11 cellular contexts compared by ENCODE assay signal in the genomic region with DNA sequence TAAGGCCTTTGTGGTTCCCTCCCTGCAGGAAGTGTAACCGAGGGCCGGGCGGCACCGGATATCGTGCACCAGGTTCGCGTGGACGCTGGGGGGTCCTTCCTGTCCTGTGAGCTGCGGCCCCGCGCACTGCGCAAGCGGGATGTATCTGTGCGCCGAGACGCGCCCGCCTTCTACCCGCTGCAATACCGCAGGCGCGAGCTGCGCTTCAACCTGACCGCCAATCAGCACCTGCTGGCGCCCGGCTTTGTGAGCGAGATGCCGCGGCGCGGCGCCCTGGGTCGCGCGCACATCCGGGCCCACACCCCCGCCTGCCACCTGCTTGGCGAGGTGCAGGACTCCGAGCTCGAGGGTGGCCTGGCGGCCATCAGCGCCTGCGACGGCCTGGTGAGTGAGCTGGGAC. TPM values are rescaled to one million over a fixed set of nuclear protein-coding genes. Genes with fewer than 3 reads are reported as not detected.
DNase-seq lines count a peak whose midpoint lies in the region; ATAC-seq and TF ChIP-seq lines count a peak whose summit lies in the region.
"Had no signal": no experiment of that assay in that cellular context is flagged by ENCODE, and none has a peak within 500 bp of the region (broad histone marks: within the 10 kb centered on the region; RNA-seq: fewer than 3 reads in every experiment).

No MANE protein-coding gene starts in this region.

- no peaks in the 10 kb centered on the region for H3K27me3 Mint-ChIP-seq in activated naive CD8-positive, alpha-beta T cell treated with anti-CD3 and anti-CD28 coated beads, Interleukin-2, amount 50 U/mL, for 24 hours

- peak overlapping the region in 1 of 10 donors; percentile 18 for H3K4me3 ChIP-seq in heart right ventricle
- H3K4me3 ChIP-seq in spleen, result peak overlapping the region in 4 of 8 donors; percentile 5 to 54 (median 18)
- H3K4me3 ChIP-seq: tibial nerve had no signal

- no peak overlapping the region for H3K27ac Mint-ChIP-seq in activated naive CD8-positive, alpha-beta T cell treated with anti-CD3 and anti-CD28 coated beads, Interleukin-2, amount 50 U/mL, for 24 hours
- H3K27ac Mint-ChIP-seq: T-helper 1 cell treated with Interleukin-12 subunit alpha and Interleukin-12 subunit beta and Interleukin-4 antibody, amounts not matched to agents 30 μg/mL and 1 μg/mL, for 36 hours had no signal

- peaks cover 10% of the 10 kb centered on the region for H3K4me1 Mint-ChIP-seq in activated naive CD8-positive, alpha-beta T cell treated with anti-CD3 and anti-CD28 coated beads, Interleukin-2, amount 50 U/mL, for 24 hours

- H3K9me3 ChIP-seq in heart right ventricle (no peaks in the 10 kb centered on the region), spleen (no peaks in the 10 kb centered on the region)
- H3K9me3 ChIP-seq: tibial nerve had no signal

- no peaks in the 10 kb centered on the region for H3K36me3 ChIP-seq in heart right ventricle
- no peaks in the 10 kb centered on the region for H3K36me3 ChIP-seq in spleen
- H3K36me3 ChIP-seq: tibial nerve had no signal

- DNase-seq in left cardiac atrium (no peak), heart right ventricle (no peak), spleen (peak; percentile 86), AG08396 (ENCODE audit: low spot score) (no peak), NCI-H510A treated with DMSO at 0.1 percent for 48 hours (lab: John Stamatoyannopoulos, UW) (no peak), iPS-NIHi11 (ENCODE audit: low spot score) (no peak)
- peak; percentile 54 for DNase-seq in activated naive CD8-positive, alpha-beta T cell treated with anti-CD3 and anti-CD28 coated beads, Interleukin-2, amount 50 U/mL, for 24 hours

- 22 to 28% methylated on average over 44 of the region's 44 CpGs for WGBS in heart right ventricle, 2 donors
- WGBS in spleen, 5 donors, result 22 to 42% (median 24%) methylated on average over 28 to 44 of the region's 44 CpGs

- peak; percentile 13 to 39 for ATAC-seq in left cardiac atrium
- no peak for ATAC-seq in heart right ventricle
- peak; percentile 63 for ATAC-seq in activated naive CD8-positive, alpha-beta T cell treated with anti-CD3 and anti-CD28 coated beads, Interleukin-2, amount 50 U/mL, for 24 hours
- ATAC-seq in HG02571 (IDR thresholded peaks at IDR 0.05; ENCODE audit: unreplicated experiment), result no peak

- H3K27me3 ChIP-seq in heart right ventricle, result peaks cover 0 to 6% (median 0%) of the 10 kb centered on the region in 7 donors
- peaks cover 0 to 8% (median 0%) of the 10 kb centered on the region in 7 donors for H3K27me3 ChIP-seq in spleen (replicated peaks in 1 of 7)

- H3K4me1 ChIP-seq in heart right ventricle, result peaks cover 0 to 11% (median 2%) of the 10 kb centered on the region in 9 donors
- peaks cover 0 to 11% (median 7%) of the 10 kb centered on the region in 6 donors for H3K4me1 ChIP-seq in spleen
- H3K4me1 ChIP-seq: tibial nerve had no signal

- intact Hi-C loops in left cardiac atrium (cut with DNase I) (no loop called here), heart right ventricle (cut with DNase I) (no loop called here), spleen (cut with DNase I; ENCODE audit: low total_unique reads) (no loop called here)

- no peaks in the 10 kb centered on the region for H3K36me3 Mint-ChIP-seq in activated naive CD8-positive, alpha-beta T cell treated with anti-CD3 and anti-CD28 coated beads, Interleukin-2, amount 50 U/mL, for 24 hours (ENCODE audit: low read depth)

- H3K27ac ChIP-seq in heart right ventricle, result no peak overlapping the region
- peak overlapping the region in 3 of 8 donors; percentile 7 to 59 (median 21) for H3K27ac ChIP-seq in spleen
- H3K27ac ChIP-seq: epithelial cell of prostate, tibial nerve had no signal

- no peaks in the 10 kb centered on the region for H3K9me3 Mint-ChIP-seq in activated naive CD8-positive, alpha-beta T cell treated with anti-CD3 and anti-CD28 coated beads, Interleukin-2, amount 50 U/mL, for 24 hours
- H3K9me3 Mint-ChIP-seq: T-helper 1 cell treated with Interleukin-12 subunit alpha and Interleukin-12 subunit beta and Interleukin-4 antibody, amounts not matched to agents 30 μg/mL and 1 μg/mL, for 36 hours had no signal

- no peak overlapping the region for H3K4me3 Mint-ChIP-seq in activated naive CD8-positive, alpha-beta T cell treated with anti-CD3 and anti-CD28 coated beads, Interleukin-2, amount 50 U/mL, for 24 hours
- H3K4me3 Mint-ChIP-seq: T-helper 1 cell treated with Interleukin-12 subunit alpha and Interleukin-12 subunit beta and Interleukin-4 antibody, amounts not matched to agents 30 μg/mL and 1 μg/mL, for 36 hours had no signal

- no peak for TF ChIP-seq POLR2A in spleen (IDR thresholded peaks at IDR 0.05)

- TF ChIP-seq CTCF in heart right ventricle (IDR thresholded peaks at IDR 0.05), result no peak
- no peak for TF ChIP-seq CTCF in spleen (IDR thresholded peaks at IDR 0.05 in 8 of 11, conservative IDR thresholded peaks at IDR 0.05 in 3 of 11)

RNA-seq across cellular contexts. Expression of gene SAXO2, which starts 35.9 kb away (rescaled TPM):
- 1 to 10 TPM; 2.7 to 3.1 TPM for total RNA-seq in left cardiac atrium
- total RNA-seq in heart right ventricle, result 1 to 10 TPM; 1.6 to 4.5 (median 2.9) TPM
- polyA plus RNA-seq in heart right ventricle, result under 1 TPM; 0.25 to 0.80 TPM
- total RNA-seq in spleen, result 10 to 100 TPM in 1 of 7 donors, 1 to 10 TPM in 4, under 1 TPM in 1, not detected in 1; 0.23 to 12.0 (median 2.2) TPM
- 1 to 10 TPM in 2 of 3 donors, under 1 TPM in 1; 0.58 to 7.8 (median 1.4) TPM for polyA plus RNA-seq in spleen

RNA-seq across cellular contexts. Expression of gene EFL1, which starts 36.0 kb away (rescaled TPM):
- total RNA-seq in left cardiac atrium (10 to 100 TPM; 10.5 to 11.7 TPM), heart right ventricle (10 to 100 TPM; 10.8 to 19.3 (median 14.2) TPM), spleen (10 to 100 TPM; 15.7 to 21.9 (median 19.0) TPM)
- polyA plus RNA-seq in heart right ventricle (1 to 10 TPM; 3.7 to 9.9 TPM), spleen (1 to 10 TPM; 3.1 to 5.4 (median 4.8) TPM)

RNA-seq across cellular contexts. Expression of gene GOLGA6L10, which starts 50.8 kb away (rescaled TPM):
- total RNA-seq in left cardiac atrium (under 1 TPM; 0.15 to 0.34 TPM), heart right ventricle (1 to 10 TPM in 2 of 10 donors, under 1 TPM in 8; 0.34 to 2.6 (median 0.62) TPM), spleen (1 to 10 TPM in 6 of 7 donors, under 1 TPM in 1; 0.98 to 2.3 (median 1.5) TPM)
- polyA plus RNA-seq in heart right ventricle (1 to 10 TPM in 1 of 2 donors, under 1 TPM in 1; 0.58 to 5.3 TPM), spleen (1 to 10 TPM in 2 of 3 donors, under 1 TPM in 1; 0.85 to 1.7 (median 1.1) TPM)

Comparison
In these comparisons a context has a peak if more than half of its experiments do, and no peak if none do; other contexts are left out.
1. ATAC-seq: peak in left cardiac atrium (2 of 2) and activated naive CD8-positive, alpha-beta T cell treated with anti-CD3 and anti-CD28 coated beads, Interleukin-2, amount 50 U/mL, for 24 hours (single experiment); none in heart right ventricle (0 of 8) and HG02571 (single experiment).
2. DNase-seq: peak in activated naive CD8-positive, alpha-beta T cell treated with anti-CD3 and anti-CD28 coated beads, Interleukin-2, amount 50 U/mL, for 24 hours (single experiment) and spleen (single experiment); none in left cardiac atrium (single experiment), heart right ventricle (0 of 2), AG08396 (single experiment), NCI-H510A treated with DMSO at 0.1 percent for 48 hours (single experiment) and iPS-NIHi11 (single experiment).